Comparison of ENCODE assay signal across 9 cellular contexts in genomic region chr6:26538936-26539615, GRCh38. TPM values are rescaled to one million over a fixed set of nuclear protein-coding genes. Genes with fewer than 3 reads are reported as not detected.
A peak's percentile ranks its signal among the peaks of the same experiment; 100 is the strongest.
DNase-seq lines count a peak whose midpoint lies in the region; ATAC-seq and TF ChIP-seq lines count a peak whose summit lies in the region.
"Had no signal": no experiment of that assay in that cellular context is flagged by ENCODE, and none has a peak within 500 bp of the region (broad histone marks: within the 10 kb centered on the region; RNA-seq: fewer than 3 reads in every experiment).

No MANE protein-coding gene starts in this region.

- H3K4me1 Mint-ChIP-seq in T-cell, result peaks cover 61 to 67% (median 64%) of the 10 kb centered on the region in 3 donors

- peak overlapping the region; percentile 85 for H3K4me3 ChIP-seq in H7 (ENCODE audit: insufficient read depth, low read depth, low read length)
- H3K4me3 ChIP-seq in fibroblast of the aortic adventitia (ENCODE audit: low read depth, low read length), result peak overlapping the region; percentile 87
- H3K4me3 ChIP-seq in sigmoid colon, result peak overlapping the region; percentile 78 to 95 (median 86)

- H3K4me1 ChIP-seq in sigmoid colon, result peaks cover 0 to 38% (median 25%) of the 10 kb centered on the region in 4 donors

- WGBS in sigmoid colon, 2 donors, result 67 to 74% methylated on average over 16 of the region's 16 CpGs

- DNase-seq in H7, result no peak
- no peak for DNase-seq in T-cell
- DNase-seq in fibroblast of the aortic adventitia (ENCODE audit: low read depth), result no peak
- DNase-seq in sigmoid colon, result no peak
- DNase-seq in stimulated activated CD4-positive, alpha-beta T cell treated with anti-CD3 and anti-CD28 coated beads, Interleukin-12 subunit alpha, Interleukin-12 subunit beta, amount 100 ng/mL, for 4 hours, result no peak

- H3K27me3 Mint-ChIP-seq in T-cell, result peaks cover 0 to 4% of the 10 kb centered on the region in 2 donors

- H3K36me3 Mint-ChIP-seq in T-cell, result peaks cover 25% of the 10 kb centered on the region

- no peak for TF ChIP-seq CTCF in fibroblast of the aortic adventitia (IDR thresholded peaks at IDR 0.05; ENCODE audit: insufficient read depth, low read length)
- no peak for TF ChIP-seq CTCF in sigmoid colon (IDR thresholded peaks at IDR 0.05)

- no peaks in the 10 kb centered on the region for H3K36me3 ChIP-seq in H7 (replicated peaks; ENCODE audit: control insufficient read depth, insufficient read depth, low read length)
- peaks cover 0 to 16% (median 4%) of the 10 kb centered on the region in 4 donors for H3K36me3 ChIP-seq in sigmoid colon

- peak overlapping the region; percentile 94 to 96 (median 95) for H3K4me3 Mint-ChIP-seq in T-cell

- CTCF ChIA-PET in T-cell (lab: Charles Lee), result interaction anchor here (0.6 to 2.5 kb wide), 6 partner anchors 8 to 65 kb away, joined by 3 to 13 read pairs (median 6); no protein-coding TSS in a partner anchor

- no peak for TF ChIP-seq POLR2A in sigmoid colon (IDR thresholded peaks at IDR 0.05)

- H3K27me3 ChIP-seq in H7 (ENCODE audit: control insufficient read depth, insufficient read depth, low read length) (no peaks in the 10 kb centered on the region), sigmoid colon (no peaks in the 10 kb centered on the region)

- POLR2A ChIA-PET in T-cell (lab: Charles Lee), result interaction anchor here in 1 of 2 donors (0.6 kb wide), 1 partner anchor 507 kb away, joined by 4 read pairs; a partner anchor contains a TSS

- peak overlapping the region; percentile 87 to 98 (median 94) for H3K27ac ChIP-seq in sigmoid colon

- H3K9me3 Mint-ChIP-seq in T-cell, result no peaks in the 10 kb centered on the region

- no peak for TF ChIP-seq EP300 in sigmoid colon (IDR thresholded peaks at IDR 0.05)

- H3K9me3 ChIP-seq in sigmoid colon, result no peaks in the 10 kb centered on the region

- intact Hi-C loops in sigmoid colon (cut with DNase I), result loop anchor here (1.0 to 10.0 kb wide), 5 partner anchors 29 to 936 kb away; partner anchors contain the start of genes ABT1 and ZNF184

- peak overlapping the region; percentile 91 to 95 for H3K27ac Mint-ChIP-seq in T-cell

- ATAC-seq in T-cell (replicated peaks in 1 of 4) (no peak), GM18511 (IDR thresholded peaks at IDR 0.05; ENCODE audit: unreplicated experiment) (no peak), GM19035 (IDR thresholded peaks at IDR 0.05; ENCODE audit: unreplicated experiment) (no peak), HG03565 (IDR thresholded peaks at IDR 0.05; ENCODE audit: unreplicated experiment) (no peak)

RNA-seq across cellular contexts. Expression of gene HMGN4, which starts 0.9 kb away (rescaled TPM):
- total RNA-seq in H7 (2014; rRNA removed; shearing (Covaris generic)), result 88.9 and 93.0 TPM in 2 replicates
- total RNA-seq in T-cell, result 10 to 100 TPM; 49.2 to 92.5 (median 62.7) TPM
- total RNA-seq in fibroblast of the aortic adventitia (ENCODE audit: low replicate concordance), result 32.7 and 50.3 TPM in 2 replicates
- 100 to 1,000 TPM in 1 of 4 donors, 10 to 100 TPM in 3; 70.6 to 104 (median 77.2) TPM for total RNA-seq in sigmoid colon
- polyA plus RNA-seq in sigmoid colon, result 10 to 100 TPM; 55.9 to 67.2 (median 56.2) TPM

RNA-seq across cellular contexts. Expression of gene BTN1A1, which starts 39.0 kb away (rescaled TPM):
- total RNA-seq in H7 (2014; rRNA removed; shearing (Covaris generic)), result 0.11 TPM in 1 of 2 replicates, not detected in the other
- total RNA-seq in T-cell, result not detected
- not detected in 2 replicates for total RNA-seq in fibroblast of the aortic adventitia (ENCODE audit: low replicate concordance)
- total RNA-seq in sigmoid colon, result under 1 TPM in 1 of 4 donors, not detected in 3; 0.28 TPM
- under 1 TPM in 1 of 3 donors, not detected in 2; 0.20 TPM for polyA plus RNA-seq in sigmoid colon
- total RNA-seq: RPMI7951 had no signal

RNA-seq across cellular contexts. Expression of gene ABT1, which starts 57.7 kb away (rescaled TPM):
- total RNA-seq in H7 (2014; rRNA removed; shearing (Covaris generic)), result 29.9 and 30.6 TPM in 2 replicates
- total RNA-seq in T-cell (10 to 100 TPM; 27.6 to 36.4 (median 35.6) TPM), fibroblast of the aortic adventitia (ENCODE audit: low replicate concordance) (4.1 and 10.0 TPM in 2 replicates), sigmoid colon (10 to 100 TPM; 10.2 to 19.4 (median 15.8) TPM)
- 10 to 100 TPM; 12.6 to 21.3 (median 19.8) TPM for polyA plus RNA-seq in sigmoid colon
